11 cellular contexts compared by ENCODE assay signal in genomic region chr1:207084241-207084640, GRCh38. TPM values are rescaled to one million over a fixed set of nuclear protein-coding genes. Genes with fewer than 3 reads are reported as not detected.
"Had no signal": no experiment of that assay in that cellular context is flagged by ENCODE, and none has a peak within 500 bp of the region (broad histone marks: within the 10 kb centered on the region; RNA-seq: fewer than 3 reads in every experiment).

No MANE protein-coding gene starts in this region.

- H3K27ac ChIP-seq: colonic mucosa, heart right ventricle, right atrium auricular region, spleen had no signal

- H3K9me3 Mint-ChIP-seq: activated naive CD8-positive, alpha-beta T cell treated with anti-CD3 and anti-CD28 coated beads, Interleukin-2, amount 50 U/mL, for 24 hours; activated T-helper 1 cell treated with anti-CD3 and anti-CD28 coated beads, Interleukin-12 subunit alpha, Interleukin-12 subunit beta, Interleukin-2, Interleukin-4 antibody, amounts not matched to agents 30 ng/mL and 10 ng/mL and 1 ng/mL, durations not matched to agents 14 hours and 24 hours and 36 hours; naive thymus-derived CD4-positive, alpha-beta T cell had no signal

- DNase-seq: lower lobe of right lung, spleen had no signal

- H3K9me3 ChIP-seq: colonic mucosa, heart right ventricle, lower lobe of right lung, right atrium auricular region, spleen, upper lobe of left lung had no signal

- H3K36me3 Mint-ChIP-seq: naive thymus-derived CD4-positive, alpha-beta T cell had no signal

- H3K36me3 ChIP-seq: colonic mucosa, upper lobe of left lung had no signal

- H3K4me1 ChIP-seq: colonic mucosa had no signal

- H3K27me3 ChIP-seq: colonic mucosa, heart right ventricle, right atrium auricular region, spleen, upper lobe of left lung had no signal

- FAIRE-seq: frontal cortex had no signal

- H3K27ac Mint-ChIP-seq: activated CD8-positive, alpha-beta T cell treated with anti-CD3 and anti-CD28 coated beads, Interleukin-2, amount 10 ng/mL, durations not matched to agents 7 days and 5 days; activated naive CD8-positive, alpha-beta T cell treated with anti-CD3 and anti-CD28 coated beads, Interleukin-2, amount 50 U/mL, for 24 hours had no signal

- H3K4me3 ChIP-seq: colonic mucosa, heart right ventricle, lower lobe of right lung, right atrium auricular region, spleen, upper lobe of left lung had no signal

- H3K4me3 Mint-ChIP-seq: activated CD8-positive, alpha-beta T cell treated with anti-CD3 and anti-CD28 coated beads, Interleukin-2, amount 10 ng/mL, durations not matched to agents 7 days and 5 days; activated naive CD8-positive, alpha-beta T cell treated with anti-CD3 and anti-CD28 coated beads, Interleukin-2, amount 50 U/mL, for 24 hours; activated T-helper 1 cell treated with anti-CD3 and anti-CD28 coated beads, Interleukin-12 subunit alpha, Interleukin-12 subunit beta, Interleukin-2, Interleukin-4 antibody, amounts not matched to agents 30 ng/mL and 10 ng/mL and 1 ng/mL, durations not matched to agents 14 hours and 24 hours and 36 hours; naive thymus-derived CD4-positive, alpha-beta T cell had no signal

RNA-seq across cellular contexts. Expression of gene C4BPB, which starts 4.4 kb away (rescaled TPM):
- total RNA-seq: frontal cortex, right atrium auricular region had no signal

RNA-seq across cellular contexts. Expression of gene C4BPA, which starts 19.8 kb away (rescaled TPM):
- total RNA-seq: activated CD8-positive, alpha-beta T cell treated with anti-CD3 and anti-CD28 coated beads, Interleukin-2, amount 10 ng/mL, durations not matched to agents 7 days and 5 days; activated T-helper 1 cell treated with anti-CD3 and anti-CD28 coated beads, Interleukin-12 subunit alpha, Interleukin-12 subunit beta, Interleukin-2, Interleukin-4 antibody, amounts not matched to agents 30 ng/mL and 10 ng/mL and 1 ng/mL, durations not matched to agents 14 hours and 24 hours and 36 hours; frontal cortex; heart right ventricle; naive thymus-derived CD4-positive, alpha-beta T cell had no signal
- polyA plus RNA-seq: heart right ventricle; naive thymus-derived CD4-positive, alpha-beta T cell had no signal

RNA-seq across cellular contexts. Expression of gene C1orf116, which starts 51.7 kb away (rescaled TPM):
- total RNA-seq: activated CD8-positive, alpha-beta T cell treated with anti-CD3 and anti-CD28 coated beads, Interleukin-2, amount 10 ng/mL, durations not matched to agents 7 days and 5 days; activated T-helper 1 cell treated with anti-CD3 and anti-CD28 coated beads, Interleukin-12 subunit alpha, Interleukin-12 subunit beta, Interleukin-2, Interleukin-4 antibody, amounts not matched to agents 30 ng/mL and 10 ng/mL and 1 ng/mL, durations not matched to agents 14 hours and 24 hours and 36 hours; frontal cortex had no signal
- polyA plus RNA-seq: naive thymus-derived CD4-positive, alpha-beta T cell had no signal
